Comparison of ENCODE assay signal across 6 cellular contexts in the genomic region with DNA sequence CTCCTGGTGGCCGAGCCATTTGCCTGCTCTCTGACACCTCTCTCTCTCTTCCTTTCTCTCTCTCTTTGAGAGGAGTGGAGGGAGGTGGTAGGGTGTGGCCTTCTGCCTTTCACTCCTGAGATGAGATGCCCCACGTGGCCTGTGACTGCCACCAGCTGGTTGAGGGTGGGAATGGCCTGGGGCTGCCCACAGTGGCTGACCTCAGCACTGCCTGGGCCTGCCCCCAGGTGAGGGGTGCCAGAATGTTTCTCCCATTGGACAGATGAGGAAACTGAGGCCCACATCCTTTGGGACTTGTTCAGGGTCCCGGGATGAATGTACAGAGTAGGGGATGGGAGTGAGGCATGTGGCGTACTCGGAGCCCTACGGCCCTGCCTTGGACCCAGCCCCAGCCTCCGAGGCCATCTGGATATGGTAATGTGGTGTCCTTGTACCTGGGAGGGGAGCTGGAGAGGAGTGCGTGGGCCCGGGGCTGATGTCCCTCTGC. TPM values are rescaled to one million over a fixed set of nuclear protein-coding genes. Genes with fewer than 3 reads are reported as not detected.
DNase-seq lines count a peak whose midpoint lies in the region; TF ChIP-seq lines count a peak whose summit lies in the region.

No MANE protein-coding gene starts in this region.

- no peak overlapping the region for H3K4me2 ChIP-seq in trophoblast cell (ENCODE audit: low read length)

- no peaks in the 10 kb centered on the region for H3K79me1 ChIP-seq in trophoblast cell (ENCODE audit: low read length)

- no peak overlapping the region for H3K9ac ChIP-seq in trophoblast cell (ENCODE audit: low read length)

- H3K4ac ChIP-seq in trophoblast cell (ENCODE audit: low read depth, low read length), result no peak overlapping the region

- H3K9me3 ChIP-seq in trophoblast cell (ENCODE audit: insufficient read depth, low read depth, low read length), result no peaks in the 10 kb centered on the region

- peaks cover 8 to 12% of the 10 kb centered on the region in 2 experiments for H3K36me3 ChIP-seq in trophoblast cell (ENCODE audit: control insufficient read depth in 1 of 2, insufficient read depth in 2 of 2, low read length in 2 of 2)

- H4K8ac ChIP-seq in trophoblast cell (ENCODE audit: low read depth, low read length), result no peak overlapping the region

- H2BK12ac ChIP-seq in trophoblast cell (ENCODE audit: low read length), result no peak overlapping the region

- H3K23ac ChIP-seq in trophoblast cell (ENCODE audit: low read length), result no peak overlapping the region

- H2AFZ ChIP-seq in trophoblast cell (ENCODE audit: insufficient read depth, low read length, poor library complexity), result no peak overlapping the region

- H2AK5ac ChIP-seq in trophoblast cell (ENCODE audit: low read length), result no peak overlapping the region

- TF ChIP-seq CTCF in cardiac fibroblast (IDR thresholded peaks at IDR 0.05; ENCODE audit: low read depth, low read length), result peak; percentile 45

- H3K79me2 ChIP-seq in trophoblast cell (ENCODE audit: control insufficient read depth, insufficient read depth, low read length, poor library complexity), result no peaks in the 10 kb centered on the region

- no peak overlapping the region for H4K12ac ChIP-seq in trophoblast cell (ENCODE audit: low read depth, low read length)

- no peak overlapping the region for H3K18ac ChIP-seq in trophoblast cell (ENCODE audit: low read length)

- WGBS in trophoblast cell (ENCODE audit: extremely low coverage, insufficient coverage, insufficient read length), result no CpG with 5 or more reads among the region's 9 CpGs

- H3K4me3 ChIP-seq in cardiac fibroblast (replicated peaks in 1 of 2; ENCODE audit: low read depth in 2 of 2, low read length in 2 of 2) (no peak overlapping the region), trophoblast cell (ENCODE audit: low read depth, low read length) (no peak overlapping the region)

- no peak overlapping the region for H3K27ac ChIP-seq in trophoblast cell (ENCODE audit: low read depth, low read length)

- no peak overlapping the region for H3K14ac ChIP-seq in trophoblast cell (ENCODE audit: low read length)

- no peak overlapping the region for H2BK5ac ChIP-seq in trophoblast cell (ENCODE audit: low read depth, low read length, poor library complexity)

- no peak overlapping the region for H2BK120ac ChIP-seq in trophoblast cell (ENCODE audit: insufficient read depth, low read length, poor library complexity)

- DNase-seq in DMS 273 (lab: John Stamatoyannopoulos, UW; ENCODE audit: unreplicated experiment) (peak; percentile 77), DMS 273 treated with DMSO at 0.1 percent for 48 hours (lab: John Stamatoyannopoulos, UW) (no peak), NOMO-1 treated with dmso at 0.1 percent for 144 hours (lab: John Stamatoyannopoulos, UW; ENCODE audit: unreplicated experiment) (peak; percentile 39), cardiac fibroblast (ENCODE audit: low read depth in 2 of 2) (peak; percentile 27 to 43), trophoblast cell (peak; percentile 22 to 68), NCI-H510A treated with DMSO at 0.1 percent for 48 hours (lab: John Stamatoyannopoulos, UW) (no peak)

- H3K4me1 ChIP-seq in trophoblast cell (ENCODE audit: control insufficient read depth in 1 of 2, insufficient read depth in 2 of 2, low read length in 2 of 2), result peaks cover 16 to 17% of the 10 kb centered on the region in 2 experiments

- no peaks in the 10 kb centered on the region for H3K27me3 ChIP-seq in trophoblast cell (ENCODE audit: insufficient read depth, low read length)

- H4K91ac ChIP-seq in trophoblast cell (ENCODE audit: low read depth, low read length), result no peak overlapping the region

RNA-seq across cellular contexts. Expression of a gene that starts 12.7 kb away (rescaled TPM):
- 0.10 TPM in 1 of 2 replicates, not detected in the other for polyA plus RNA-seq in trophoblast cell (2013)

RNA-seq across cellular contexts. Expression of a gene that starts 13.3 kb away (rescaled TPM):
- 22.0 and 22.9 TPM in 2 replicates for polyA plus RNA-seq in trophoblast cell (2013)

RNA-seq across cellular contexts. Expression of a gene that starts 56.5 kb away (rescaled TPM):
- polyA plus RNA-seq in trophoblast cell (2013), result 5.4 and 5.5 TPM in 2 replicates

RNA-seq across cellular contexts. Expression of a gene that starts 56.7 kb away (rescaled TPM):
- 19.8 and 20.5 TPM in 2 replicates for polyA plus RNA-seq in trophoblast cell (2013)

RNA-seq across cellular contexts. Expression of a gene that starts 57.7 kb away (rescaled TPM):
- 0.85 and 0.89 TPM in 2 replicates for polyA plus RNA-seq in trophoblast cell (2013)

Comparison
In these comparisons a context has a peak if more than half of its experiments do, and no peak if none do; other contexts are left out.
1. DNase-seq: peak in DMS 273 (single experiment), NOMO-1 treated with dmso at 0.1 percent for 144 hours (single experiment), cardiac fibroblast (2 of 2) and trophoblast cell (2 of 2); none in DMS 273 treated with DMSO at 0.1 percent for 48 hours (single experiment) and NCI-H510A treated with DMSO at 0.1 percent for 48 hours (single experiment).